ENCODE assay signal across 1 cellular context in the genomic region with DNA sequence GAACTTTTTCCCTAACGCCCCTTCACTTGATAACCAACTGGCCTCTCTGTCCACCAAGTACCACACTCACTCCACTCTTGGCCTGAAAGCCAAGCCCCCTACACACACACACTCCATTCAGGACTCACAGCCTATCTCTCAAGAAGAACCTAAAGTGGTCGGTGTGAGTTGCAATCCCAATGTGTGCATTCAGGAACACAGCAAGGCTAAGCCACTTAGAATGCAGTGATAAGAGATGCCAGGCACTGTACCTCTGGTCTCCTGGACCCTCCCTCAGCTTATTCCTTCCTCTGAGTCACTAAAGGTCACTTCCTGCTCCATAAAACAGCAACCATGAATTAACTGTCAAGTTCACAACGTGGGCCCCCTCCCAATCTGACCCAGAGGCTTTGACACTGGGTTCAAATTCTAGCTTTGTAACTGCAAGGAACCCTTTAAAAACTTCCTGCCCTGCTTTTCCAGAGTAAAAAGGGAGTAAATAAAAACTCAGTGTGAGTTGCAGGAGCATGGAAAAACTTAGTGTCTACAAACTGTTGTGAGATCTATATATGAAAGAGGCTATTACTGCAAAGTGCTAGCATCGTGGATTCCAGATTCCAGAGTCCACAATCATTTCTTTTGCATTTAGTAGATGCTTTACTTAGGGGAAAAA.
TF ChIP-seq lines count a peak whose summit lies in the region.

No MANE protein-coding gene starts in this region.

TF ChIP-seq in H1, 55 proteins besides CTCF, POLR2A, EP300 and RAD21:
- TF ChIP-seq BACH1 (IDR thresholded peaks at IDR 0.05; ENCODE audit: low read length) (no peak), SRF (IDR thresholded peaks at IDR 0.05; ENCODE audit: low read depth, low read length) (no peak), TAF7 (optimal IDR thresholded peaks at IDR 0.05; ENCODE audit: borderline replicate concordance, low read depth, low read length) (no peak), SIN3A (conservative IDR thresholded peaks at IDR 0.05 in 1 of 2, IDR thresholded peaks at IDR 0.05 in 1 of 2; ENCODE audit: low read depth in 1 of 2, low read length in 2 of 2) (no peak), SUZ12 (IDR thresholded peaks at IDR 0.05; ENCODE audit: low read length) (no peak), POLR2AphosphoS5 (IDR thresholded peaks at IDR 0.05; ENCODE audit: low read depth, low read length) (no peak), PHF8 (conservative IDR thresholded peaks at IDR 0.05; ENCODE audit: low read depth, low read length) (no peak), POU5F1 (IDR thresholded peaks at IDR 0.05; ENCODE audit: low read depth, low read length) (no peak), EZH2 (IDR thresholded peaks at IDR 0.05; ENCODE audit: low read depth, low read length, severe bottlenecking) (no peak)
- TF ChIP-seq, protein P1, sequence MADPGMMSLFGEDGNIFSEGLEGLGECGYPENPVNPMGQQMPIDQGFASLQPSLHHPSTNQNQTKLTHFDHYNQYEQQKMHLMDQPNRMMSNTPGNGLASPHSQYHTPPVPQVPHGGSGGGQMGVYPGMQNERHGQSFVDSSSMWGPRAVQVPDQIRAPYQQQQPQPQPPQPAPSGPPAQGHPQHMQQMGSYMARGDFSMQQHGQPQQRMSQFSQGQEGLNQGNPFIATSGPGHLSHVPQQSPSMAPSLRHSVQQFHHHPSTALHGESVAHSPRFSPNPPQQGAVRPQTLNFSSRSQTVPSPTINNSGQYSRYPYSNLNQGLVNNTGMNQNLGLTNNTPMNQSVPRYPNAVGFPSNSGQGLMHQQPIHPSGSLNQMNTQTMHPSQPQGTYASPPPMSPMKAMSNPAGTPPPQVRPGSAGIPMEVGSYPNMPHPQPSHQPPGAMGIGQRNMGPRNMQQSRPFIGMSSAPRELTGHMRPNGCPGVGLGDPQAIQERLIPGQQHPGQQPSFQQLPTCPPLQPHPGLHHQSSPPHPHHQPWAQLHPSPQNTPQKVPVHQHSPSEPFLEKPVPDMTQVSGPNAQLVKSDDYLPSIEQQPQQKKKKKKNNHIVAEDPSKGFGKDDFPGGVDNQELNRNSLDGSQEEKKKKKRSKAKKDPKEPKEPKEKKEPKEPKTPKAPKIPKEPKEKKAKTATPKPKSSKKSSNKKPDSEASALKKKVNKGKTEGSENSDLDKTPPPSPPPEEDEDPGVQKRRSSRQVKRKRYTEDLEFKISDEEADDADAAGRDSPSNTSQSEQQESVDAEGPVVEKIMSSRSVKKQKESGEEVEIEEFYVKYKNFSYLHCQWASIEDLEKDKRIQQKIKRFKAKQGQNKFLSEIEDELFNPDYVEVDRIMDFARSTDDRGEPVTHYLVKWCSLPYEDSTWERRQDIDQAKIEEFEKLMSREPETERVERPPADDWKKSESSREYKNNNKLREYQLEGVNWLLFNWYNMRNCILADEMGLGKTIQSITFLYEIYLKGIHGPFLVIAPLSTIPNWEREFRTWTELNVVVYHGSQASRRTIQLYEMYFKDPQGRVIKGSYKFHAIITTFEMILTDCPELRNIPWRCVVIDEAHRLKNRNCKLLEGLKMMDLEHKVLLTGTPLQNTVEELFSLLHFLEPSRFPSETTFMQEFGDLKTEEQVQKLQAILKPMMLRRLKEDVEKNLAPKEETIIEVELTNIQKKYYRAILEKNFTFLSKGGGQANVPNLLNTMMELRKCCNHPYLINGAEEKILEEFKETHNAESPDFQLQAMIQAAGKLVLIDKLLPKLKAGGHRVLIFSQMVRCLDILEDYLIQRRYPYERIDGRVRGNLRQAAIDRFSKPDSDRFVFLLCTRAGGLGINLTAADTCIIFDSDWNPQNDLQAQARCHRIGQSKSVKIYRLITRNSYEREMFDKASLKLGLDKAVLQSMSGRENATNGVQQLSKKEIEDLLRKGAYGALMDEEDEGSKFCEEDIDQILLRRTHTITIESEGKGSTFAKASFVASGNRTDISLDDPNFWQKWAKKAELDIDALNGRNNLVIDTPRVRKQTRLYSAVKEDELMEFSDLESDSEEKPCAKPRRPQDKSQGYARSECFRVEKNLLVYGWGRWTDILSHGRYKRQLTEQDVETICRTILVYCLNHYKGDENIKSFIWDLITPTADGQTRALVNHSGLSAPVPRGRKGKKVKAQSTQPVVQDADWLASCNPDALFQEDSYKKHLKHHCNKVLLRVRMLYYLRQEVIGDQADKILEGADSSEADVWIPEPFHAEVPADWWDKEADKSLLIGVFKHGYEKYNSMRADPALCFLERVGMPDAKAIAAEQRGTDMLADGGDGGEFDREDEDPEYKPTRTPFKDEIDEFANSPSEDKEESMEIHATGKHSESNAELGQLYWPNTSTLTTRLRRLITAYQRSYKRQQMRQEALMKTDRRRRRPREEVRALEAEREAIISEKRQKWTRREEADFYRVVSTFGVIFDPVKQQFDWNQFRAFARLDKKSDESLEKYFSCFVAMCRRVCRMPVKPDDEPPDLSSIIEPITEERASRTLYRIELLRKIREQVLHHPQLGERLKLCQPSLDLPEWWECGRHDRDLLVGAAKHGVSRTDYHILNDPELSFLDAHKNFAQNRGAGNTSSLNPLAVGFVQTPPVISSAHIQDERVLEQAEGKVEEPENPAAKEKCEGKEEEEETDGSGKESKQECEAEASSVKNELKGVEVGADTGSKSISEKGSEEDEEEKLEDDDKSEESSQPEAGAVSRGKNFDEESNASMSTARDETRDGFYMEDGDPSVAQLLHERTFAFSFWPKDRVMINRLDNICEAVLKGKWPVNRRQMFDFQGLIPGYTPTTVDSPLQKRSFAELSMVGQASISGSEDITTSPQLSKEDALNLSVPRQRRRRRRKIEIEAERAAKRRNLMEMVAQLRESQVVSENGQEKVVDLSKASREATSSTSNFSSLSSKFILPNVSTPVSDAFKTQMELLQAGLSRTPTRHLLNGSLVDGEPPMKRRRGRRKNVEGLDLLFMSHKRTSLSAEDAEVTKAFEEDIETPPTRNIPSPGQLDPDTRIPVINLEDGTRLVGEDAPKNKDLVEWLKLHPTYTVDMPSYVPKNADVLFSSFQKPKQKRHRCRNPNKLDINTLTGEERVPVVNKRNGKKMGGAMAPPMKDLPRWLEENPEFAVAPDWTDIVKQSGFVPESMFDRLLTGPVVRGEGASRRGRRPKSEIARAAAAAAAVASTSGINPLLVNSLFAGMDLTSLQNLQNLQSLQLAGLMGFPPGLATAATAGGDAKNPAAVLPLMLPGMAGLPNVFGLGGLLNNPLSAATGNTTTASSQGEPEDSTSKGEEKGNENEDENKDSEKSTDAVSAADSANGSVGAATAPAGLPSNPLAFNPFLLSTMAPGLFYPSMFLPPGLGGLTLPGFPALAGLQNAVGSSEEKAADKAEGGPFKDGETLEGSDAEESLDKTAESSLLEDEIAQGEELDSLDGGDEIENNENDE (IDR thresholded peaks at IDR 0.05; ENCODE audit: insufficient replicate concordance, low read length) = no peak
